10 cellular contexts compared by ENCODE assay signal in genomic region chr1:157965584-157965983, GRCh38.
"Had no signal": no experiment of that assay in that cellular context is flagged by ENCODE, and none has a peak within 500 bp of the region (broad histone marks: within the 10 kb centered on the region; RNA-seq: fewer than 3 reads in every experiment).

No MANE protein-coding gene starts in this region.

- H3K27ac ChIP-seq: ascending aorta, cardiac muscle cell, dorsolateral prefrontal cortex, thoracic aorta had no signal

- H3K9me3 ChIP-seq: ascending aorta, thoracic aorta had no signal

- H3K4me3 ChIP-seq: ascending aorta, cardiac muscle cell, dorsolateral prefrontal cortex, thoracic aorta had no signal

- ATAC-seq: left ventricle myocardium superior; stimulated activated effector memory CD8-positive, alpha-beta T cell treated with anti-CD3 and anti-CD28 coated beads, Interleukin-12 subunit alpha, Interleukin-12 subunit beta, amount 100 ng/mL, for 72 hours had no signal

- H3K9me3 Mint-ChIP-seq: stimulated activated effector memory CD8-positive, alpha-beta T cell treated with anti-CD3 and anti-CD28 coated beads, Interleukin-12 subunit alpha, Interleukin-12 subunit beta, amount 100 ng/mL, for 72 hours had no signal

- H3K36me3 Mint-ChIP-seq: stimulated activated effector memory CD8-positive, alpha-beta T cell treated with anti-CD3 and anti-CD28 coated beads, Interleukin-12 subunit alpha, Interleukin-12 subunit beta, amount 100 ng/mL, for 72 hours had no signal

- FAIRE-seq: endometrium had no signal

- H3K36me3 ChIP-seq: ascending aorta, cardiac muscle cell, thoracic aorta had no signal

- H3K4me3 Mint-ChIP-seq: nephron progenitor cell; stimulated activated effector memory CD8-positive, alpha-beta T cell treated with anti-CD3 and anti-CD28 coated beads, Interleukin-12 subunit alpha, Interleukin-12 subunit beta, amount 100 ng/mL, for 72 hours had no signal

- H3K27ac Mint-ChIP-seq: nephron progenitor cell; stimulated activated effector memory CD8-positive, alpha-beta T cell treated with anti-CD3 and anti-CD28 coated beads, Interleukin-12 subunit alpha, Interleukin-12 subunit beta, amount 100 ng/mL, for 72 hours had no signal

- H3K27me3 ChIP-seq: ascending aorta, cardiac muscle cell had no signal

- DNase-seq: activated naive CD4-positive, alpha-beta T cell; dorsolateral prefrontal cortex; hippocampal formation; left ventricle myocardium superior had no signal
